ENCODE assay signal across 8 cellular contexts in the genomic region with DNA sequence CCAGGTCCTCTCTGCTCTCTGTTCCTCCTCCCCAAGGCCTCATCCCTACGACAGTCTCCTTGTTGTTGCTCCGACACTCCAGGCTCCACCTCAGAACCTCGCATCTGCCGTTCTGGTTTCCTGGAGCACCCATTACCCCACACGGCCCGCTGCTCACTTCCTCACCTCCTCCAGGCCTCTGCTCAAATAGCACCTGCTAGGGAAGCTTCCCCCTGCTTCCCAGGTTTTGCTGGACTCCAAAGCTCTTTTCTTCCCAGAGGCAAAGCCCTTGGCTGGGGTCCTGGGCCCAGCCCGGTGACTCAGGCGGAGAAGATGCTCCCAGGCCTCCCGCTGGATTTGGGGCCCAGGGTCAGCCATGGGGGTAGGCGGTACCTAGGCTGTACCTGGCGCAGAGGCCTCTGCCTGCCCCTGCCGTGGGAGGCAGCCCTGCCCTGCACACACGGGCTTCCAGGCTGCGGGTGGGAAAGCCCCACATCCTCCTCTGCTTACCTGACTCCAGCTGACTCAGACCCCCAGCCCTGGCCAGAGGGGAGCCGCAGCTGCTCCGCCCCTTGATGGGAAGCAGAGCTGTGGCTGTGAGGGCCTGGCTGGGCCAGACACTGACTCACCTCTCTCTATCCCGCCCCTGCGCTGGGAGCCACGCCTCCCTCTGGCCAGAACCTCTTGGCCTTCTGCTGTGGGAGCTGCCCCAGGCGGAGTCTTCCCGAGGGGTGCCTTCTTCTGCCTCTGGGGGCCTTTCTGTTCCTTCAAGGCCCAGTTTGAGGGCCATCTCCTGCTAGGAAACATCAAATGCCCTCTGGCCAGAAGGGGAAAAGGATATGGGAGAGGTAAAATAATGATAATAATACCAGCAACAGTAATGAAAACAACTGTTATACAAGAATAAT.
A peak's percentile ranks its signal among the peaks of the same experiment; 100 is the strongest.
DNase-seq lines count a peak whose midpoint lies in the region; ATAC-seq and TF ChIP-seq lines count a peak whose summit lies in the region.

No MANE protein-coding gene starts in this region.

- peak overlapping the region; percentile 9 to 26 for H3K27ac Mint-ChIP-seq in natural killer cell treated with Interleukin-12 subunit alpha and Interleukin-12 subunit beta and Interleukin-15 and Interleukin-18, amount 100 ng/mL, for 72 hours
- peak overlapping the region in 1 of 2 donors; percentile 24 for H3K27ac Mint-ChIP-seq in natural killer cell
- no peak overlapping the region for H3K27ac Mint-ChIP-seq in activated T-cell treated with anti-CD3 and anti-CD28 coated beads, Interleukin-2, amount 50 U/mL, for 72 hours

- H3K27me3 ChIP-seq in left ventricle myocardium inferior (ENCODE audit: low read depth) (no peaks in the 10 kb centered on the region), skeletal muscle satellite cell (ENCODE audit: control insufficient read depth, insufficient read depth, low read length) (no peaks in the 10 kb centered on the region)

- peak overlapping the region; percentile 54 for H3K4me2 ChIP-seq in skeletal muscle satellite cell (ENCODE audit: low read length)

- no peak overlapping the region for H3K4me3 ChIP-seq in left ventricle myocardium inferior
- H3K4me3 ChIP-seq in skeletal muscle satellite cell (ENCODE audit: low read length): peak overlapping the region; percentile 37

- H3K9me3 ChIP-seq in left ventricle myocardium inferior (replicated peaks) (no peaks in the 10 kb centered on the region), skeletal muscle satellite cell (replicated peaks; ENCODE audit: low read length) (no peaks in the 10 kb centered on the region)

- peaks cover 22 to 33% of the 10 kb centered on the region in 2 donors for H3K27me3 Mint-ChIP-seq in natural killer cell treated with Interleukin-12 subunit alpha and Interleukin-12 subunit beta and Interleukin-15 and Interleukin-18, amount 100 ng/mL, for 72 hours
- peaks cover 37 to 73% of the 10 kb centered on the region in 2 donors for H3K27me3 Mint-ChIP-seq in natural killer cell (ENCODE audit: low read depth in 2 of 2)
- H3K27me3 Mint-ChIP-seq in activated T-cell treated with anti-CD3 and anti-CD28 coated beads, Interleukin-2, amount 50 U/mL, for 72 hours (ENCODE audit: low read depth): peaks cover 29% of the 10 kb centered on the region

- no peak for DNase-seq in natural killer cell treated with Interleukin-12 subunit alpha and Interleukin-12 subunit beta and Interleukin-15 and Interleukin-18, amount 100 ng/mL, for 72 hours (ENCODE audit: low spot score)
- no peak for DNase-seq in natural killer cell
- DNase-seq in activated T-cell treated with anti-CD3 and anti-CD28 coated beads, Interleukin-2, amount 50 U/mL, for 72 hours: peak; percentile 67 to 72
- DNase-seq in left ventricle myocardium inferior: peak; percentile 85
- DNase-seq in NCI-H2029 treated with DMSO at 0.1 percent for 48 hours (lab: John Stamatoyannopoulos, UW): no peak
- no peak for DNase-seq in activated CD4-positive, alpha-beta T cell treated with anti-CD3 and anti-CD28 coated beads for 1 hour

- ATAC-seq in natural killer cell treated with Interleukin-12 subunit alpha and Interleukin-12 subunit beta and Interleukin-15 and Interleukin-18, amount 100 ng/mL, for 72 hours: peak; percentile 68 to 74
- ATAC-seq in natural killer cell (no peak), HG03175 (IDR thresholded peaks at IDR 0.05; ENCODE audit: unreplicated experiment) (no peak)
- peak; percentile 94 to 95 for ATAC-seq in activated T-cell treated with anti-CD3 and anti-CD28 coated beads, Interleukin-2, amount 50 U/mL, for 72 hours (replicated peaks in 1 of 2)

- H3K4me3 Mint-ChIP-seq in natural killer cell treated with Interleukin-12 subunit alpha and Interleukin-12 subunit beta and Interleukin-15 and Interleukin-18, amount 100 ng/mL, for 72 hours: no peak overlapping the region
- H3K4me3 Mint-ChIP-seq in natural killer cell: no peak overlapping the region
- H3K4me3 Mint-ChIP-seq in activated T-cell treated with anti-CD3 and anti-CD28 coated beads, Interleukin-2, amount 50 U/mL, for 72 hours: peak overlapping the region; percentile 56 to 58

- intact Hi-C loops in natural killer cell (cut with micrococcal nuclease): no loop called here
- intact Hi-C loops in left ventricle myocardium inferior (cut with micrococcal nuclease): no loop called here

- TF ChIP-seq CTCF in natural killer cell (IDR thresholded peaks at IDR 0.05): no peak
- TF ChIP-seq CTCF in left ventricle myocardium inferior (IDR thresholded peaks at IDR 0.05; ENCODE audit: borderline replicate concordance): peak; percentile 11

- H3K27ac ChIP-seq in left ventricle myocardium inferior (replicated peaks): peak overlapping the region; percentile 42

- peaks cover 17% of the 10 kb centered on the region for H3K4me1 ChIP-seq in left ventricle myocardium inferior
- H3K4me1 ChIP-seq in skeletal muscle satellite cell (ENCODE audit: control insufficient read depth, insufficient read depth, low read length): peaks cover 26% of the 10 kb centered on the region

- H3K36me3 ChIP-seq in left ventricle myocardium inferior: no peaks in the 10 kb centered on the region
- H3K36me3 ChIP-seq in skeletal muscle satellite cell (ENCODE audit: insufficient read depth, low read length): no peaks in the 10 kb centered on the region

- H3K9me3 Mint-ChIP-seq in natural killer cell treated with Interleukin-12 subunit alpha and Interleukin-12 subunit beta and Interleukin-15 and Interleukin-18, amount 100 ng/mL, for 72 hours: peaks cover 3% of the 10 kb centered on the region
- no peaks in the 10 kb centered on the region for H3K9me3 Mint-ChIP-seq in natural killer cell
- peaks cover 2 to 3% of the 10 kb centered on the region in 2 donors for H3K9me3 Mint-ChIP-seq in activated T-cell treated with anti-CD3 and anti-CD28 coated beads, Interleukin-2, amount 50 U/mL, for 72 hours

- H3K9ac ChIP-seq in skeletal muscle satellite cell (ENCODE audit: low read depth, low read length): peak overlapping the region; percentile 75

- H3K4me1 Mint-ChIP-seq in natural killer cell treated with Interleukin-12 subunit alpha and Interleukin-12 subunit beta and Interleukin-15 and Interleukin-18, amount 100 ng/mL, for 72 hours (ENCODE audit: low read depth in 2 of 2): peaks cover 33 to 43% of the 10 kb centered on the region in 2 donors
- peaks cover 0 to 11% of the 10 kb centered on the region in 2 donors for H3K4me1 Mint-ChIP-seq in natural killer cell
- peaks cover 33% of the 10 kb centered on the region for H3K4me1 Mint-ChIP-seq in activated T-cell treated with anti-CD3 and anti-CD28 coated beads, Interleukin-2, amount 50 U/mL, for 72 hours (ENCODE audit: low read depth)

- H3K36me3 Mint-ChIP-seq in natural killer cell treated with Interleukin-12 subunit alpha and Interleukin-12 subunit beta and Interleukin-15 and Interleukin-18, amount 100 ng/mL, for 72 hours: peaks cover 7% of the 10 kb centered on the region
- no peaks in the 10 kb centered on the region for H3K36me3 Mint-ChIP-seq in natural killer cell
- peaks cover 0 to 3% of the 10 kb centered on the region in 2 donors for H3K36me3 Mint-ChIP-seq in activated T-cell treated with anti-CD3 and anti-CD28 coated beads, Interleukin-2, amount 50 U/mL, for 72 hours (ENCODE audit: insufficient read depth in 2 of 2)

Comparison
In these comparisons a context has a peak if more than half of its experiments do, and no peak if none do; other contexts are left out.
1. ATAC-seq: peak in natural killer cell treated with Interleukin-12 subunit alpha and Interleukin-12 subunit beta and Interleukin-15 and Interleukin-18, amount 100 ng/mL, for 72 hours (2 of 2) and activated T-cell treated with anti-CD3 and anti-CD28 coated beads, Interleukin-2, amount 50 U/mL, for 72 hours (2 of 2); none in natural killer cell (0 of 3) and HG03175 (single experiment).
2. DNase-seq: peak in activated T-cell treated with anti-CD3 and anti-CD28 coated beads, Interleukin-2, amount 50 U/mL, for 72 hours (2 of 2) and left ventricle myocardium inferior (single experiment); none in natural killer cell treated with Interleukin-12 subunit alpha and Interleukin-12 subunit beta and Interleukin-15 and Interleukin-18, amount 100 ng/mL, for 72 hours (single experiment), natural killer cell (single experiment), NCI-H2029 treated with DMSO at 0.1 percent for 48 hours (single experiment) and activated CD4-positive, alpha-beta T cell treated with anti-CD3 and anti-CD28 coated beads for 1 hour (single experiment).
3. H3K4me3 Mint-ChIP-seq: peak in activated T-cell treated with anti-CD3 and anti-CD28 coated beads, Interleukin-2, amount 50 U/mL, for 72 hours (2 of 2); none in natural killer cell treated with Interleukin-12 subunit alpha and Interleukin-12 subunit beta and Interleukin-15 and Interleukin-18, amount 100 ng/mL, for 72 hours (single experiment) and natural killer cell (single experiment).